In genomic region chr16:87388818-87389134, GRCh38 we compare ENCODE assay signal across 8 cellular contexts. TPM values are rescaled to one million over a fixed set of nuclear protein-coding genes. Genes with fewer than 3 reads are reported as not detected.
DNase-seq lines count a peak whose midpoint lies in the region; ATAC-seq lines count a peak whose summit lies in the region.

No MANE protein-coding gene starts in this region.

- no peaks in the 10 kb centered on the region for H3K9me3 ChIP-seq in thymus (ENCODE audit: control insufficient read depth)

- H3K9me3 Mint-ChIP-seq in activated CD8-positive, alpha-beta memory T cell treated with anti-CD3 and anti-CD28 coated beads, Interleukin-2, amount 10 ng/mL, durations not matched to agents 7 days and 5 days (ENCODE audit: low read depth) = no peaks in the 10 kb centered on the region
- H3K9me3 Mint-ChIP-seq in activated naive CD8-positive, alpha-beta T cell treated with anti-CD3 and anti-CD28 coated beads, Interleukin-2, amount 10 ng/mL, durations not matched to agents 7 days and 5 days = no peaks in the 10 kb centered on the region
- H3K9me3 Mint-ChIP-seq in memory B cell = no peaks in the 10 kb centered on the region

- H3K4me3 ChIP-seq in thymus (ENCODE audit: low read length) (peak overlapping the region; percentile 34), H7 (ENCODE audit: insufficient read depth, low read depth, low read length) (no peak overlapping the region; the same call in 1 of the 2 replicates)

- H3K27me3 Mint-ChIP-seq in activated CD8-positive, alpha-beta memory T cell treated with anti-CD3 and anti-CD28 coated beads, Interleukin-2, amount 10 ng/mL, durations not matched to agents 7 days and 5 days = no peaks in the 10 kb centered on the region
- H3K27me3 Mint-ChIP-seq in activated naive CD8-positive, alpha-beta T cell treated with anti-CD3 and anti-CD28 coated beads, Interleukin-2, amount 10 ng/mL, durations not matched to agents 7 days and 5 days = no peaks in the 10 kb centered on the region
- H3K27me3 Mint-ChIP-seq in memory B cell = no peaks in the 10 kb centered on the region

- H3K36me3 ChIP-seq in thymus (ENCODE audit: control insufficient read depth, insufficient read depth) (no peaks in the 10 kb centered on the region), H7 (replicated peaks; ENCODE audit: control insufficient read depth, insufficient read depth, low read length) (no peaks in the 10 kb centered on the region)

- no peak for ATAC-seq in activated CD8-positive, alpha-beta memory T cell treated with anti-CD3 and anti-CD28 coated beads, Interleukin-2, amount 10 ng/mL, durations not matched to agents 7 days and 5 days
- ATAC-seq in activated naive CD8-positive, alpha-beta T cell treated with anti-CD3 and anti-CD28 coated beads, Interleukin-2, amount 10 ng/mL, durations not matched to agents 7 days and 5 days (ENCODE audit: low read depth) = no peak
- ATAC-seq in memory B cell (ENCODE audit: low read depth) (no peak), HG02852 (IDR thresholded peaks at IDR 0.05; ENCODE audit: unreplicated experiment) (no peak), HG03045 (IDR thresholded peaks at IDR 0.05; ENCODE audit: unreplicated experiment) (no peak)

- no peak for DNase-seq in activated CD8-positive, alpha-beta memory T cell treated with anti-CD3 and anti-CD28 coated beads, Interleukin-2, amount 10 ng/mL, durations not matched to agents 7 days and 5 days
- DNase-seq in activated CD8-positive, alpha-beta memory T cell treated with anti-CD3 and anti-CD28 coated beads, Interleukin-2, amount 50 U/mL, for 4 hours = no peak
- no peak for DNase-seq in activated naive CD8-positive, alpha-beta T cell treated with anti-CD3 and anti-CD28 coated beads, Interleukin-2, amount 10 ng/mL, durations not matched to agents 7 days and 5 days
- DNase-seq in memory B cell (ENCODE audit: low spot score in 2 of 2) = no peak
- no peak for DNase-seq in H7

- peaks cover 2% of the 10 kb centered on the region for H3K36me3 Mint-ChIP-seq in activated CD8-positive, alpha-beta memory T cell treated with anti-CD3 and anti-CD28 coated beads, Interleukin-2, amount 10 ng/mL, durations not matched to agents 7 days and 5 days
- H3K36me3 Mint-ChIP-seq in activated naive CD8-positive, alpha-beta T cell treated with anti-CD3 and anti-CD28 coated beads, Interleukin-2, amount 10 ng/mL, durations not matched to agents 7 days and 5 days = peaks cover 2% of the 10 kb centered on the region
- H3K36me3 Mint-ChIP-seq in memory B cell = peaks cover 2% of the 10 kb centered on the region

- POLR2A ChIA-PET in activated naive CD8-positive, alpha-beta T cell treated with anti-CD3 and anti-CD28 coated beads, Interleukin-2, amount 10 ng/mL, durations not matched to agents 7 days and 5 days (lab: Charles Lee) = interaction anchor here (0.8 to 3.8 kb wide), 5 partner anchors 11 to 74 kb away, joined by 3 to 24 read pairs (median 3); partner anchors contain the start of gene C16orf95

- H3K4me1 Mint-ChIP-seq in activated CD8-positive, alpha-beta memory T cell treated with anti-CD3 and anti-CD28 coated beads, Interleukin-2, amount 10 ng/mL, durations not matched to agents 7 days and 5 days = peaks cover 51% of the 10 kb centered on the region
- peaks cover 36% of the 10 kb centered on the region for H3K4me1 Mint-ChIP-seq in activated naive CD8-positive, alpha-beta T cell treated with anti-CD3 and anti-CD28 coated beads, Interleukin-2, amount 10 ng/mL, durations not matched to agents 7 days and 5 days
- H3K4me1 Mint-ChIP-seq in memory B cell = peaks cover 35% of the 10 kb centered on the region

- peaks cover 26% of the 10 kb centered on the region for H3K4me1 ChIP-seq in thymus (ENCODE audit: control insufficient read depth, insufficient read depth, low read length)

- H3K27me3 ChIP-seq in thymus (ENCODE audit: control insufficient read depth, insufficient read depth) = no peaks in the 10 kb centered on the region
- no peaks in the 10 kb centered on the region for H3K27me3 ChIP-seq in H7 (ENCODE audit: control insufficient read depth, insufficient read depth, low read length)

- peak overlapping the region; percentile 99 for H3K27ac ChIP-seq in thymus (ENCODE audit: low read depth)

- peak overlapping the region; percentile 65 for H3K4me3 Mint-ChIP-seq in activated CD8-positive, alpha-beta memory T cell treated with anti-CD3 and anti-CD28 coated beads, Interleukin-2, amount 10 ng/mL, durations not matched to agents 7 days and 5 days
- peak overlapping the region; percentile 67 for H3K4me3 Mint-ChIP-seq in activated naive CD8-positive, alpha-beta T cell treated with anti-CD3 and anti-CD28 coated beads, Interleukin-2, amount 10 ng/mL, durations not matched to agents 7 days and 5 days
- H3K4me3 Mint-ChIP-seq in memory B cell = peak overlapping the region; percentile 71

- 46% methylated on average over 1 of the region's 1 CpG for WGBS in thymus

- CTCF ChIA-PET in activated CD8-positive, alpha-beta memory T cell treated with anti-CD3 and anti-CD28 coated beads, Interleukin-2, amount 10 ng/mL, durations not matched to agents 7 days and 5 days (lab: Charles Lee) = interaction anchor here (0.8 to 1.9 kb wide), 6 partner anchors 13 to 391 kb away, joined by 3 to 5 read pairs (median 4); partner anchors contain the start of gene C16orf95

- peak overlapping the region; percentile 91 for H3K27ac Mint-ChIP-seq in activated CD8-positive, alpha-beta memory T cell treated with anti-CD3 and anti-CD28 coated beads, Interleukin-2, amount 10 ng/mL, durations not matched to agents 7 days and 5 days
- H3K27ac Mint-ChIP-seq in activated naive CD8-positive, alpha-beta T cell treated with anti-CD3 and anti-CD28 coated beads, Interleukin-2, amount 10 ng/mL, durations not matched to agents 7 days and 5 days = peak overlapping the region; percentile 95
- H3K27ac Mint-ChIP-seq in memory B cell = peak overlapping the region; percentile 100

RNA-seq across cellular contexts. Expression of gene MAP1LC3B, which starts 3.4 kb away (rescaled TPM):
- 10 to 100 TPM; 45.4 to 50.8 TPM for total RNA-seq in activated CD8-positive, alpha-beta memory T cell treated with anti-CD3 and anti-CD28 coated beads, Interleukin-2, amount 10 ng/mL, durations not matched to agents 7 days and 5 days
- 10 to 100 TPM; 55.6 to 57.4 TPM for total RNA-seq in activated naive CD8-positive, alpha-beta T cell treated with anti-CD3 and anti-CD28 coated beads, Interleukin-2, amount 10 ng/mL, durations not matched to agents 7 days and 5 days
- polyA plus RNA-seq in thymus = 102 TPM
- total RNA-seq in H7 (2014; rRNA removed; shearing (Covaris generic)) = 15.8 and 20.1 TPM in 2 replicates

RNA-seq across cellular contexts. Expression of gene FBXO31, which starts 5.2 kb away (rescaled TPM):
- 10 to 100 TPM; 38.8 TPM for total RNA-seq in activated CD8-positive, alpha-beta memory T cell treated with anti-CD3 and anti-CD28 coated beads, Interleukin-2, amount 10 ng/mL, durations not matched to agents 7 days and 5 days
- total RNA-seq in activated naive CD8-positive, alpha-beta T cell treated with anti-CD3 and anti-CD28 coated beads, Interleukin-2, amount 10 ng/mL, durations not matched to agents 7 days and 5 days = 10 to 100 TPM; 36.6 TPM
- polyA plus RNA-seq in thymus = 27.1 TPM
- 24.4 and 27.6 TPM in 2 replicates for total RNA-seq in H7 (2014; rRNA removed; shearing (Covaris generic))
